Comparison of ENCODE assay signal across 12 cellular contexts in the genomic region with DNA sequence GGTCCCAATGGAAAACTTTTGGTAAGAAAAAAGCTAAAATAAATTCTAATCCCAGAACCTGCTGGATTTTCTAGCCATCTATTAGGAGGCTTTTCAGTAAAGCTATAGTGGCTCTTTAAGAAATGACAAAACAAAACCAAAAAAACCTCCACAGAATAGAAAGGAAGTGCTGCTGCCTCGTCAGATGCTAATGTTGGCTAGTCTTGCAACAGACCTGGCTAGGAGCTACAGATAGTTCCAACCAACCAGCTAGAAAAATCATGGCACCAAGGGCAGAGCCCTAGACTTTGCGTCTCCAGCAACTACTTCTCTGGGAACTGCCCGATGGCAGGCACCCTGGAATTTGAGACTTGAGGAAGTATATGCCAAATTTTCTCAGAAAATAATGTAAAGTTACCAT. TPM values are rescaled to one million over a fixed set of nuclear protein-coding genes. Genes with fewer than 3 reads are reported as not detected.
A peak's percentile ranks its signal among the peaks of the same experiment; 100 is the strongest.
DNase-seq lines count a peak whose midpoint lies in the region; ATAC-seq lines count a peak whose summit lies in the region.
"Had no signal": no experiment of that assay in that cellular context is flagged by ENCODE, and none has a peak within 500 bp of the region (broad histone marks: within the 10 kb centered on the region; RNA-seq: fewer than 3 reads in every experiment).

No MANE protein-coding gene starts in this region.

- H3K4me3 Mint-ChIP-seq in activated naive CD4-positive, alpha-beta T cell treated with anti-CD3 and anti-CD28 coated beads, Interleukin-2, amount 10 ng/mL, durations not matched to agents 7 days and 5 days: no peak overlapping the region
- H3K4me3 Mint-ChIP-seq in activated naive CD8-positive, alpha-beta T cell treated with anti-CD3 and anti-CD28 coated beads for 36 hours: no peak overlapping the region
- H3K4me3 Mint-ChIP-seq in stimulated activated naive CD8-positive, alpha-beta T cell treated with anti-CD3 and anti-CD28 coated beads, Interleukin-15, Interleukin-2, amounts not matched to agents 100 ng/mL and 50 ng/mL, for 24 hours: no peak overlapping the region
- H3K4me3 Mint-ChIP-seq: mesothelial cell of epicardium had no signal

- DNase-seq in activated naive CD4-positive, alpha-beta T cell treated with anti-CD3 and anti-CD28 coated beads, Interleukin-2, amount 10 ng/mL, durations not matched to agents 7 days and 5 days: peak; percentile 43
- DNase-seq in activated naive CD4-positive, alpha-beta T cell treated with Interleukin-2 at 50 U/mL for 16 hours: no peak
- DNase-seq in MV-4-11 (lab: John Stamatoyannopoulos, UW) (peak; percentile 87), NCI-H1694 (lab: John Stamatoyannopoulos, UW) (no peak), NCI-H1417 treated with DMSO at 0.1 percent for 48 hours (lab: John Stamatoyannopoulos, UW) (no peak)
- no peak for DNase-seq in activated naive CD8-positive, alpha-beta T cell treated with anti-CD3 and anti-CD28 coated beads for 36 hours
- DNase-seq: retina, thyroid gland had no signal

- ATAC-seq in GM18867 (IDR thresholded peaks at IDR 0.05; ENCODE audit: unreplicated experiment): no peak

- no peaks in the 10 kb centered on the region for H3K27me3 Mint-ChIP-seq in activated naive CD4-positive, alpha-beta T cell treated with anti-CD3 and anti-CD28 coated beads, Interleukin-2, amount 10 ng/mL, durations not matched to agents 7 days and 5 days
- no peaks in the 10 kb centered on the region for H3K27me3 Mint-ChIP-seq in activated naive CD8-positive, alpha-beta T cell treated with anti-CD3 and anti-CD28 coated beads for 36 hours
- H3K27me3 Mint-ChIP-seq in stimulated activated naive CD8-positive, alpha-beta T cell treated with anti-CD3 and anti-CD28 coated beads, Interleukin-15, Interleukin-2, amounts not matched to agents 100 ng/mL and 50 ng/mL, for 24 hours: no peaks in the 10 kb centered on the region

- H3K36me3 Mint-ChIP-seq in activated naive CD4-positive, alpha-beta T cell treated with anti-CD3 and anti-CD28 coated beads, Interleukin-2, amount 10 ng/mL, durations not matched to agents 7 days and 5 days: peaks cover 6% of the 10 kb centered on the region
- H3K36me3 Mint-ChIP-seq in activated naive CD8-positive, alpha-beta T cell treated with anti-CD3 and anti-CD28 coated beads for 36 hours: peaks cover 8% of the 10 kb centered on the region
- H3K36me3 Mint-ChIP-seq in stimulated activated naive CD8-positive, alpha-beta T cell treated with anti-CD3 and anti-CD28 coated beads, Interleukin-15, Interleukin-2, amounts not matched to agents 100 ng/mL and 50 ng/mL, for 24 hours (ENCODE audit: low read depth): no peaks in the 10 kb centered on the region

- CTCF ChIA-PET in activated naive CD4-positive, alpha-beta T cell treated with anti-CD3 and anti-CD28 coated beads, Interleukin-2, amount 10 ng/mL, durations not matched to agents 7 days and 5 days (lab: Charles Lee): interaction anchor here (0.7 to 1.1 kb wide), 7 partner anchors 8 to 870 kb away, joined by 3 to 4 read pairs (median 3); no protein-coding TSS in a partner anchor

- no peaks in the 10 kb centered on the region for H3K9me3 Mint-ChIP-seq in activated naive CD4-positive, alpha-beta T cell treated with anti-CD3 and anti-CD28 coated beads, Interleukin-2, amount 10 ng/mL, durations not matched to agents 7 days and 5 days
- H3K9me3 Mint-ChIP-seq in activated naive CD8-positive, alpha-beta T cell treated with anti-CD3 and anti-CD28 coated beads for 36 hours: no peaks in the 10 kb centered on the region
- no peaks in the 10 kb centered on the region for H3K9me3 Mint-ChIP-seq in stimulated activated naive CD8-positive, alpha-beta T cell treated with anti-CD3 and anti-CD28 coated beads, Interleukin-15, Interleukin-2, amounts not matched to agents 100 ng/mL and 50 ng/mL, for 24 hours
- H3K9me3 Mint-ChIP-seq: mesothelial cell of epicardium had no signal

- peak overlapping the region; percentile 82 for H3K27ac Mint-ChIP-seq in activated naive CD4-positive, alpha-beta T cell treated with anti-CD3 and anti-CD28 coated beads, Interleukin-2, amount 10 ng/mL, durations not matched to agents 7 days and 5 days
- peak overlapping the region; percentile 44 for H3K27ac Mint-ChIP-seq in activated naive CD8-positive, alpha-beta T cell treated with anti-CD3 and anti-CD28 coated beads for 36 hours
- peak overlapping the region; percentile 68 for H3K27ac Mint-ChIP-seq in stimulated activated naive CD8-positive, alpha-beta T cell treated with anti-CD3 and anti-CD28 coated beads, Interleukin-15, Interleukin-2, amounts not matched to agents 100 ng/mL and 50 ng/mL, for 24 hours
- H3K27ac Mint-ChIP-seq: mesothelial cell of epicardium had no signal

- H3K4me1 Mint-ChIP-seq in activated naive CD4-positive, alpha-beta T cell treated with anti-CD3 and anti-CD28 coated beads, Interleukin-2, amount 10 ng/mL, durations not matched to agents 7 days and 5 days: peaks cover 61% of the 10 kb centered on the region
- peaks cover 39% of the 10 kb centered on the region for H3K4me1 Mint-ChIP-seq in activated naive CD8-positive, alpha-beta T cell treated with anti-CD3 and anti-CD28 coated beads for 36 hours
- peaks cover 62% of the 10 kb centered on the region for H3K4me1 Mint-ChIP-seq in stimulated activated naive CD8-positive, alpha-beta T cell treated with anti-CD3 and anti-CD28 coated beads, Interleukin-15, Interleukin-2, amounts not matched to agents 100 ng/mL and 50 ng/mL, for 24 hours (ENCODE audit: low read depth)

RNA-seq across cellular contexts. Expression of a gene that starts 7.6 kb away (rescaled TPM):
- under 1 TPM; 0.12 to 0.47 TPM for total RNA-seq in activated naive CD8-positive, alpha-beta T cell treated with anti-CD3 and anti-CD28 coated beads for 36 hours
- total RNA-seq: SK-MEL-5 had no signal

RNA-seq across cellular contexts. Expression of a gene that starts 51.0 kb away (rescaled TPM):
- total RNA-seq in activated naive CD8-positive, alpha-beta T cell treated with anti-CD3 and anti-CD28 coated beads for 36 hours: 100 to 1,000 TPM; 118 to 124 TPM

Comparison
In these comparisons a context has a peak if more than half of its experiments do, and no peak if none do; other contexts are left out.
1. DNase-seq: peak in activated naive CD4-positive, alpha-beta T cell treated with anti-CD3 and anti-CD28 coated beads, Interleukin-2, amount 10 ng/mL, durations not matched to agents 7 days and 5 days (single experiment) and MV-4-11 (single experiment); none in activated naive CD4-positive, alpha-beta T cell treated with Interleukin-2 at 50 U/mL for 16 hours (single experiment), activated naive CD8-positive, alpha-beta T cell treated with anti-CD3 and anti-CD28 coated beads for 36 hours (single experiment), NCI-H1694 (single experiment) and NCI-H1417 treated with DMSO at 0.1 percent for 48 hours (single experiment).
2. Peak in every context shown above with its lines, with median percentiles within 50 percentile points of each other: H3K27ac Mint-ChIP-seq.